In the genomic region with DNA sequence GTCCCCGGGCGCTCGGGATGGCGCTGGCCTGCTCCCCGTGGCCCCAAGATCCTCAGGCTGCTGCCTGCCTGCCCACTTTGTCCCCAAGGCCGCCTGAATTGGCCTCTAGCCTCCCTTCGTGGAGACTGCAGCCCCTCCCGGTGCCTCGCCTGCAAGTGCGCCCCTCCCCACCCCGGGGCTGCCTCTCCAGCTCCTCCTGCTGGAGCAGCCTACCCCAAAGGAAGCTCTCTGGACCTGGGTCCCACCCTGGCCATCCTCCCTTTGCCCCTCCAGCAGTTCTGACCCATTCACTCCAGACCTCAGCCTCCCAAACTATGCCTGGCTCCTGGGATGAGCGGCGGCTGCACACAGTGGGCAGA, we compare ENCODE assay signal across 19 cellular contexts. TPM values are rescaled to one million over a fixed set of nuclear protein-coding genes. Genes with fewer than 3 reads are reported as not detected.
DNase-seq lines count a peak whose midpoint lies in the region; ATAC-seq, FAIRE-seq and TF ChIP-seq lines count a peak whose summit lies in the region.
"Had no signal": no experiment of that assay in that cellular context is flagged by ENCODE, and none has a peak within 500 bp of the region (broad histone marks: within the 10 kb centered on the region; RNA-seq: fewer than 3 reads in every experiment).

No MANE protein-coding gene starts in this region.

- no TSS peak for BruUV-seq in IMR-90 (replicated peaks; lab: Mats Ljungman, UMichigan)
- no TSS peak for BruUV-seq in K562 (replicated peaks; lab: Mats Ljungman, UMichigan)

- H3K56ac ChIP-seq in IMR-90 (ENCODE audit: extremely low read depth, insufficient read depth, low read length): no peak overlapping the region

- H2AK5ac ChIP-seq in IMR-90 (ENCODE audit: low read depth, low read length): no peak overlapping the region

- H3K4me2 ChIP-seq in IMR-90 (ENCODE audit: low read depth, low read length) (no peak overlapping the region), K562 (ENCODE audit: insufficient read depth, low read length) (no peak overlapping the region), osteoblast (ENCODE audit: insufficient read depth, low read length) (no peak overlapping the region)

- no peak overlapping the region for H2BK120ac ChIP-seq in IMR-90 (ENCODE audit: low read depth, low read length)

- in situ Hi-C loops in IMR-90 (cut with MboI; ENCODE audit: low sequenced_read_pairs) (no loop called here), K562 (cut with MboI) (loop anchor here (10.0 kb wide), 1 partner anchor 252 kb away; a partner anchor contains a TSS)

- no peak overlapping the region for H4K8ac ChIP-seq in IMR-90 (ENCODE audit: low read depth in 2 of 2, low read length in 2 of 2)

- intact Hi-C loops in activated CD8-positive, alpha-beta T cell treated with anti-CD3 and anti-CD28 coated beads for 36 hours (cut with micrococcal nuclease): no loop called here
- intact Hi-C loops in IMR-90 (cut with micrococcal nuclease): loop anchor here (2.0 kb wide), 1 partner anchor 248 kb away; a partner anchor contains a TSS
- intact Hi-C loops in K562 (cut with micrococcal nuclease): loop anchor here (2.0 to 5.0 kb wide), 2 partner anchors 138 to 184 kb away; no protein-coding TSS in a partner anchor

- no peaks in the 10 kb centered on the region for H3K36me3 Mint-ChIP-seq in activated CD8-positive, alpha-beta T cell treated with anti-CD3 and anti-CD28 coated beads for 36 hours (ENCODE audit: low read depth)
- no peaks in the 10 kb centered on the region for H3K36me3 Mint-ChIP-seq in activated CD8-positive, alpha-beta T cell treated with anti-CD3 and anti-CD28 coated beads, Interleukin-2, amount 10 ng/mL, durations not matched to agents 7 days and 5 days (ENCODE audit: low read depth)

- H3K79me1 ChIP-seq in IMR-90 (ENCODE audit: low read depth in 1 of 2, low read length in 2 of 2): no peaks in the 10 kb centered on the region

- H2BK20ac ChIP-seq in IMR-90 (ENCODE audit: low read depth, low read length): no peak overlapping the region

- H3K9ac ChIP-seq in IMR-90 (ENCODE audit: low read depth, low read length): no peak overlapping the region
- H3K9ac ChIP-seq in K562 (ENCODE audit: insufficient read depth in 1 of 2, low read depth in 2 of 2, low read length in 2 of 2): no peak overlapping the region

- no peak for TF ChIP-seq RAD21 in IMR-90 (IDR thresholded peaks at IDR 0.05; ENCODE audit: low read length)
- TF ChIP-seq RAD21 in K562 (CRISPR knock-in tag; conservative IDR thresholded peaks at IDR 0.05 in 1 of 2, IDR thresholded peaks at IDR 0.05 in 1 of 2): 0 out of 4 replicates have a peak, but pooled peaks of 1 of the 2 experiments have one; percentile 14

- H3K9me3 Mint-ChIP-seq in activated CD8-positive, alpha-beta T cell treated with anti-CD3 and anti-CD28 coated beads for 36 hours: no peaks in the 10 kb centered on the region
- no peaks in the 10 kb centered on the region for H3K9me3 Mint-ChIP-seq in activated CD8-positive, alpha-beta T cell treated with anti-CD3 and anti-CD28 coated beads, Interleukin-2, amount 10 ng/mL, durations not matched to agents 7 days and 5 days (ENCODE audit: insufficient read depth)
- H3K9me3 Mint-ChIP-seq: central memory CD8-positive, alpha-beta T cell had no signal

- TF ChIP-seq EP300 in K562 (IDR thresholded peaks at IDR 0.05; ENCODE audit: low read length): no peak

- no peak overlapping the region for H3K14ac ChIP-seq in IMR-90 (replicated peaks; ENCODE audit: low read depth, low read length)

- H3K4me1 ChIP-seq in IMR-90 (ENCODE audit: control insufficient read depth, insufficient read depth, low read length): no peaks in the 10 kb centered on the region
- peaks cover 4 to 46% of the 10 kb centered on the region in 2 experiments; a peak in 3 of 5 replicates for H3K4me1 ChIP-seq in K562 (replicated peaks in 1 of 2; ENCODE audit: control insufficient read depth in 2 of 2, insufficient read depth in 2 of 2, low read length in 2 of 2)
- no peaks in the 10 kb centered on the region for H3K4me1 ChIP-seq in osteoblast (ENCODE audit: insufficient read depth, low read length)

- H4K20me1 ChIP-seq in IMR-90 (ENCODE audit: insufficient read depth, low read length): no peaks in the 10 kb centered on the region
- H4K20me1 ChIP-seq in K562 (replicated peaks; ENCODE audit: control insufficient read depth, insufficient read depth, low read length): no peaks in the 10 kb centered on the region
- H4K20me1 ChIP-seq in osteoblast (ENCODE audit: insufficient read depth, low read length): no peaks in the 10 kb centered on the region

- no peak overlapping the region for H3K18ac ChIP-seq in IMR-90 (ENCODE audit: low read depth, low read length)

- no peak overlapping the region for H2AK9ac ChIP-seq in IMR-90 (replicated peaks; ENCODE audit: low read depth, low read length, poor library complexity)

- H3K36me3 ChIP-seq in IMR-90 (ENCODE audit: control insufficient read depth, insufficient read depth, low read length): no peaks in the 10 kb centered on the region
- H3K36me3 ChIP-seq in K562 (ENCODE audit: control insufficient read depth, insufficient read depth, low read length): no peaks in the 10 kb centered on the region
- H3K36me3 ChIP-seq in osteoblast (ENCODE audit: insufficient read depth, low read length): no peaks in the 10 kb centered on the region
- H3K36me3 ChIP-seq: right atrium auricular region had no signal

- no peak for TF ChIP-seq POLR2A in IMR-90 (IDR thresholded peaks at IDR 0.05; ENCODE audit: low read depth, low read length)
- no peak for TF ChIP-seq POLR2A in K562 (conservative IDR thresholded peaks at IDR 0.05)

- H3K27ac Mint-ChIP-seq in activated CD8-positive, alpha-beta T cell treated with anti-CD3 and anti-CD28 coated beads for 36 hours: no peak overlapping the region
- H3K27ac Mint-ChIP-seq in activated CD8-positive, alpha-beta T cell treated with anti-CD3 and anti-CD28 coated beads, Interleukin-2, amount 10 ng/mL, durations not matched to agents 7 days and 5 days: no peak overlapping the region

- H2AFZ ChIP-seq in IMR-90 (replicated peaks; ENCODE audit: low read length, poor library complexity) (no peak overlapping the region), K562 (ENCODE audit: low read depth, low read length) (no peak overlapping the region), osteoblast (ENCODE audit: low read length) (no peak overlapping the region)

- no peak overlapping the region for H3K27ac ChIP-seq in IMR-90 (ENCODE audit: insufficient read depth, low read length)
- no peak overlapping the region for H3K27ac ChIP-seq in K562 (ENCODE audit: extremely low read depth, low read depth, low read length)
- H3K27ac ChIP-seq in osteoblast (ENCODE audit: low read depth, low read length): no peak overlapping the region
- H3K27ac ChIP-seq: right atrium auricular region had no signal

- H3K4me3 ChIP-seq in IMR-90 (ENCODE audit: insufficient read depth, low read depth, low read length) (no peak overlapping the region), K562 (no peak overlapping the region), osteoblast (ENCODE audit: insufficient read depth, low read length) (no peak overlapping the region)
- H3K4me3 ChIP-seq: right atrium auricular region had no signal

- H2BK5ac ChIP-seq in IMR-90 (ENCODE audit: low read depth, low read length, poor library complexity, severe bottlenecking): no peak overlapping the region

- no peak overlapping the region for H4K91ac ChIP-seq in IMR-90 (ENCODE audit: insufficient read depth, low read depth, low read length)

- POLR2A ChIA-PET in activated CD8-positive, alpha-beta T cell treated with anti-CD3 and anti-CD28 coated beads for 36 hours (lab: Charles Lee): interaction anchor here (0.8 kb wide), 1 partner anchor 45 kb away, joined by 3 read pairs; no protein-coding TSS in a partner anchor
- POLR2A ChIA-PET in activated CD8-positive, alpha-beta T cell treated with anti-CD3 and anti-CD28 coated beads, Interleukin-2, amount 10 ng/mL, durations not matched to agents 7 days and 5 days (lab: Charles Lee): no interaction called here
- POLR2A ChIA-PET in IMR-90 (lab: Charles Lee; ENCODE audit: unreplicated experiment): no interaction called here
- POLR2A ChIA-PET in K562 (lab: Yijun Ruan, JAX): no interaction called here

- no peak for ATAC-seq in activated CD8-positive, alpha-beta T cell treated with anti-CD3 and anti-CD28 coated beads for 36 hours
- no peak for ATAC-seq in activated CD8-positive, alpha-beta T cell treated with anti-CD3 and anti-CD28 coated beads, Interleukin-2, amount 10 ng/mL, durations not matched to agents 7 days and 5 days
- ATAC-seq in IMR-90 (ENCODE audit: low read depth) (no peak), K562 (peak; percentile 46; the same call in 2 of the 3 replicates), GM18868 (IDR thresholded peaks at IDR 0.05; ENCODE audit: unreplicated experiment) (no peak), GM21825 (IDR thresholded peaks at IDR 0.05; ENCODE audit: unreplicated experiment) (no peak), GM18520 (IDR thresholded peaks at IDR 0.05; ENCODE audit: unreplicated experiment) (no peak)

- 100% methylated on average over 1 of the region's 13 CpGs; no CpG with 5 or more reads in 1 of the 2 experiments for WGBS in IMR-90 (ENCODE audit: extremely low coverage in 2 of 2, insufficient read length in 1 of 2), 2 experiments
- WGBS in K562 (ENCODE audit: insufficient coverage, low coverage, missing lambda C conversion rate): 51% methylated on average over 9 of the region's 13 CpGs

- H2BK15ac ChIP-seq in IMR-90 (ENCODE audit: low read depth, low read length): no peak overlapping the region

- no peak for FAIRE-seq in K562 (lab: Jason Lieb, UNC)
- FAIRE-seq: frontal cortex, RCC 7860 had no signal

- dilution Hi-C loops in IMR-90 (cut with HindIII; ENCODE audit: low sequenced_read_pairs, unreplicated experiment): no loop called here

- H3K9me3 ChIP-seq in IMR-90 (ENCODE audit: control insufficient read depth, insufficient read depth, low read length): peaks cover 2% of the 10 kb centered on the region; the same call in 1 of the 2 replicates
- no peaks in the 10 kb centered on the region for H3K9me3 ChIP-seq in K562 (replicated peaks; ENCODE audit: control insufficient read depth, insufficient read depth, low read depth, low read length)
- H3K9me3 ChIP-seq in osteoblast (ENCODE audit: low read depth, low read length): no peaks in the 10 kb centered on the region
- H3K9me3 ChIP-seq: right atrium auricular region had no signal

- no peaks in the 10 kb centered on the region for H3K9me1 ChIP-seq in IMR-90 (ENCODE audit: insufficient read depth, low read length)
- H3K9me1 ChIP-seq in K562 (ENCODE audit: control insufficient read depth, insufficient read depth, low read length): no peaks in the 10 kb centered on the region

- no peak overlapping the region for H3K4me3 Mint-ChIP-seq in activated CD8-positive, alpha-beta T cell treated with anti-CD3 and anti-CD28 coated beads for 36 hours
- no peak overlapping the region for H3K4me3 Mint-ChIP-seq in activated CD8-positive, alpha-beta T cell treated with anti-CD3 and anti-CD28 coated beads, Interleukin-2, amount 10 ng/mL, durations not matched to agents 7 days and 5 days
- H3K4me3 Mint-ChIP-seq: central memory CD8-positive, alpha-beta T cell had no signal

- no peak for TF ChIP-seq CTCF in activated CD8-positive, alpha-beta T cell treated with anti-CD3 and anti-CD28 coated beads for 36 hours (IDR thresholded peaks at IDR 0.05)
- TF ChIP-seq CTCF in IMR-90 (conservative IDR thresholded peaks at IDR 0.05; ENCODE audit: low read depth, low read length) (0 out of 2 replicates have a peak, but pooled peaks have one; percentile 11), K562 (IDR thresholded peaks at IDR 0.05 in 2 of 3, conservative IDR thresholded peaks at IDR 0.05 in 1 of 3; ENCODE audit: insufficient read depth in 2 of 3, low read depth in 1 of 3, low read length in 3 of 3) (peak in 2 of 3 experiments; percentile 19 to 26; a peak in 2 of 6 replicates), osteoblast (IDR thresholded peaks at IDR 0.05; ENCODE audit: extremely low read depth, low read depth, low read length) (no peak)

- H3K79me2 ChIP-seq in K562 (ENCODE audit: control insufficient read depth, insufficient read depth, low read length): no peaks in the 10 kb centered on the region
- H3K79me2 ChIP-seq in osteoblast (ENCODE audit: insufficient read depth, low read length): no peaks in the 10 kb centered on the region

- H4K5ac ChIP-seq in IMR-90 (ENCODE audit: low read depth, low read length): no peak overlapping the region

- CTCF ChIA-PET in activated CD8-positive, alpha-beta T cell treated with anti-CD3 and anti-CD28 coated beads for 36 hours (lab: Charles Lee): no interaction called here
- CTCF ChIA-PET in activated CD8-positive, alpha-beta T cell treated with anti-CD3 and anti-CD28 coated beads, Interleukin-2, amount 10 ng/mL, durations not matched to agents 7 days and 5 days (lab: Charles Lee): no interaction called here
- CTCF ChIA-PET in IMR-90 (lab: Yijun Ruan, JAX): no interaction called here
- CTCF ChIA-PET in K562 (lab: Yijun Ruan, JAX; ENCODE audit: low intra/inter-chr PET ratio): interaction anchor here (0.7 kb wide), 1 partner anchor 183 kb away, joined by 3 read pairs; no protein-coding TSS in a partner anchor

- H3K27me3 ChIP-seq in IMR-90 (ENCODE audit: control insufficient read depth, insufficient read depth, low read length) (no peaks in the 10 kb centered on the region; the same call in 1 of the 2 replicates), K562 (ENCODE audit: control insufficient read depth in 2 of 2, insufficient read depth in 2 of 2, low read length in 2 of 2) (no peaks in the 10 kb centered on the region), osteoblast (ENCODE audit: insufficient read depth, low read length) (no peaks in the 10 kb centered on the region)
- H3K27me3 ChIP-seq: right atrium auricular region had no signal

- H3K4me1 Mint-ChIP-seq in activated CD8-positive, alpha-beta T cell treated with anti-CD3 and anti-CD28 coated beads for 36 hours (ENCODE audit: low read depth): peaks cover 2% of the 10 kb centered on the region
- H3K4me1 Mint-ChIP-seq in activated CD8-positive, alpha-beta T cell treated with anti-CD3 and anti-CD28 coated beads, Interleukin-2, amount 10 ng/mL, durations not matched to agents 7 days and 5 days (ENCODE audit: low read depth): peaks cover 22% of the 10 kb centered on the region
- H3K4me1 Mint-ChIP-seq: central memory CD8-positive, alpha-beta T cell had no signal

- H3K4ac ChIP-seq in IMR-90 (ENCODE audit: low read depth, low read length): no peak overlapping the region

- H3K27me3 Mint-ChIP-seq in activated CD8-positive, alpha-beta T cell treated with anti-CD3 and anti-CD28 coated beads for 36 hours: no peaks in the 10 kb centered on the region
- no peaks in the 10 kb centered on the region for H3K27me3 Mint-ChIP-seq in activated CD8-positive, alpha-beta T cell treated with anti-CD3 and anti-CD28 coated beads, Interleukin-2, amount 10 ng/mL, durations not matched to agents 7 days and 5 days (ENCODE audit: low read depth)
- H3K27me3 Mint-ChIP-seq: central memory CD8-positive, alpha-beta T cell had no signal

- H3K23ac ChIP-seq in IMR-90 (ENCODE audit: low read depth, low read length): no peak overlapping the region

- DNase-seq in activated CD8-positive, alpha-beta T cell treated with anti-CD3 and anti-CD28 coated beads for 36 hours: peak; percentile 0
- DNase-seq in activated CD8-positive, alpha-beta T cell treated with anti-CD3 and anti-CD28 coated beads, Interleukin-2, amount 10 ng/mL, durations not matched to agents 7 days and 5 days: no peak
- DNase-seq in IMR-90 (no peak), K562 (ENCODE audit: extremely low read depth in 1 of 4, low spot score in 3 of 4) (no peak), osteoblast (ENCODE audit: insufficient read length, low spot score, missing footprints) (peak; percentile 62)
- DNase-seq: NCI-H1436; NCI-H446 treated with DMSO at 0.1 percent for 48 hours; stimulated activated CD4-positive, alpha-beta T cell treated with anti-CD3 and anti-CD28 coated beads, Interleukin-2, amount 100 ng/mL, for 48 hours; stimulated activated CD8-positive, alpha-beta memory T cell treated with anti-CD3 and anti-CD28 coated beads, Interleukin-4, amount 100 ng/mL, for 48 hours; T-helper 1 cell had no signal

RNA-seq across cellular contexts. Expression of a gene that starts 6.2 kb away (rescaled TPM):
- total RNA-seq in activated CD8-positive, alpha-beta T cell treated with anti-CD3 and anti-CD28 coated beads for 36 hours: under 1 TPM; 0.11 to 0.27 TPM
- under 1 TPM; 0.10 to 0.13 TPM for total RNA-seq in activated CD8-positive, alpha-beta T cell treated with anti-CD3 and anti-CD28 coated beads, Interleukin-2, amount 10 ng/mL, durations not matched to agents 7 days and 5 days
- total RNA-seq in IMR-90 (2012; rRNA removed): 1.4 and 2.0 TPM in 2 replicates
- 2.0 and 2.6 TPM in 2 replicates for polyA plus RNA-seq in IMR-90 (2012; rRNA removed)
- 3.2 and 3.7 TPM in 2 replicates for polyA plus RNA-seq in IMR-90 (2012; cell fraction: cytosol; rRNA removed)
- 2.9 and 9.5 TPM in 2 replicates for polyA plus RNA-seq in IMR-90 (2012; cell fraction: nucleus; rRNA removed; ENCODE audit: low replicate concordance)
- total RNA-seq in K562 (2011; cell fraction: chromatin; rRNA removed; ENCODE audit: low replicate concordance): 0.30 TPM in 1 of 2 replicates, not detected in the other
- total RNA-seq in K562 (2011; cell fraction: nucleolus; rRNA removed): 0.26 and 0.33 TPM in 2 replicates
- 0.07 TPM in 1 of 2 replicates, not detected in the other for total RNA-seq in K562 (2011; cell fraction: nucleoplasm; rRNA removed)
- total RNA-seq in K562 (2014; rRNA removed): 0.04 and 0.09 TPM in 2 replicates
- not detected in 2 replicates for total RNA-seq in K562 (2014; rRNA removed; fragmentation: Illumina TruSeq; extraction: Trizol)
- 0.04 TPM in 2 replicates for total RNA-seq in K562 (2015; rRNA removed; fragmentation: Illumina TruSeq; extraction: Trizol)
- total RNA-seq in K562 (2021): 0.04 and 0.09 TPM in 2 replicates
- 0.04 and 0.07 TPM in 2 replicates for polyA plus RNA-seq in K562 (2011; rRNA removed)
- polyA plus RNA-seq in K562 (2011; cell fraction: cytosol; rRNA removed): 0.13 and 0.30 TPM in 2 replicates
- polyA plus RNA-seq in K562 (2011; cell fraction: nucleus; rRNA removed): 0.28 and 0.55 TPM in 2 replicates
- 0.06 and 0.10 TPM in 2 replicates for polyA plus RNA-seq in K562 (2012)
- 0.03 and 0.08 TPM in 2 replicates for polyA plus RNA-seq in K562 (2014; fragmentation: Illumina TruSeq; extraction: Trizol)
- polyA plus RNA-seq in K562 (2014; fragmentation: Nextera tagmentation; extraction: Ambion mirVana): not detected
- 0.05 TPM in 1 of 2 replicates, not detected in the other for polyA plus RNA-seq in K562 (2014; rRNA removed)
- polyA minus RNA-seq in K562 (2011; rRNA and poly(A)+ RNA removed): not detected in 2 replicates
- polyA minus RNA-seq in K562 (2011; cell fraction: cytosol; rRNA and poly(A)+ RNA removed): not detected in 2 replicates
- 0.44 and 0.94 TPM in 2 replicates for polyA minus RNA-seq in K562 (2011; cell fraction: nucleus; rRNA and poly(A)+ RNA removed)
- 1.8 and 9.8 TPM in 2 replicates for total RNA-seq in osteoblast

RNA-seq across cellular contexts. Expression of a gene that starts 32.1 kb away (rescaled TPM):
- not detected for total RNA-seq in activated CD8-positive, alpha-beta T cell treated with anti-CD3 and anti-CD28 coated beads for 36 hours
- not detected for total RNA-seq in activated CD8-positive, alpha-beta T cell treated with anti-CD3 and anti-CD28 coated beads, Interleukin-2, amount 10 ng/mL, durations not matched to agents 7 days and 5 days
- total RNA-seq in IMR-90 (2012; rRNA removed): under 0.01 TPM in 1 of 2 replicates, not detected in the other
- 0.03 TPM in 2 replicates for polyA plus RNA-seq in IMR-90 (2012; rRNA removed)
- polyA plus RNA-seq in IMR-90 (2012; cell fraction: cytosol; rRNA removed): 0.02 and 0.08 TPM in 2 replicates
- polyA plus RNA-seq in IMR-90 (2012; cell fraction: nucleus; rRNA removed; ENCODE audit: low replicate concordance): 0.06 and 0.14 TPM in 2 replicates
- 0.21 TPM in 1 of 2 replicates, not detected in the other for total RNA-seq in K562 (2011; cell fraction: chromatin; rRNA removed; ENCODE audit: low replicate concordance)
- 0.53 and 0.67 TPM in 2 replicates for total RNA-seq in K562 (2011; cell fraction: nucleolus; rRNA removed)
- 0.07 TPM in 1 of 2 replicates, not detected in the other for total RNA-seq in K562 (2011; cell fraction: nucleoplasm; rRNA removed)
- not detected in 2 replicates for total RNA-seq in K562 (2014; rRNA removed)
- total RNA-seq in K562 (2014; rRNA removed; fragmentation: Illumina TruSeq; extraction: Trizol): not detected in 2 replicates
- total RNA-seq in K562 (2015; rRNA removed; fragmentation: Illumina TruSeq; extraction: Trizol): not detected in 2 replicates
- total RNA-seq in K562 (2021): 0.04 TPM in 1 of 2 replicates, not detected in the other
- polyA plus RNA-seq in K562 (2011; rRNA removed): 0.03 TPM in 1 of 2 replicates, not detected in the other
- 0.09 TPM in 1 of 2 replicates, not detected in the other for polyA plus RNA-seq in K562 (2011; cell fraction: cytosol; rRNA removed)
- 0.07 and 0.09 TPM in 2 replicates for polyA plus RNA-seq in K562 (2011; cell fraction: nucleus; rRNA removed)
- 0.03 and 0.06 TPM in 2 replicates for polyA plus RNA-seq in K562 (2012)
- not detected in 2 replicates for polyA plus RNA-seq in K562 (2014; fragmentation: Illumina TruSeq; extraction: Trizol)
- not detected for polyA plus RNA-seq in K562 (2014; fragmentation: Nextera tagmentation; extraction: Ambion mirVana)
- polyA plus RNA-seq in K562 (2014; rRNA removed): not detected in 2 replicates
- not detected in 2 replicates for polyA minus RNA-seq in K562 (2011; rRNA and poly(A)+ RNA removed)
- polyA minus RNA-seq in K562 (2011; cell fraction: cytosol; rRNA and poly(A)+ RNA removed): not detected in 2 replicates
- 0.11 and 0.13 TPM in 2 replicates for polyA minus RNA-seq in K562 (2011; cell fraction: nucleus; rRNA and poly(A)+ RNA removed)
- total RNA-seq in osteoblast: under 0.01 TPM in 2 replicates
- total RNA-seq: A673 had no signal
- polyA plus RNA-seq: neural cell had no signal

RNA-seq across cellular contexts. Expression of a gene that starts 45.5 kb away (rescaled TPM):
- 10 to 100 TPM; 77.9 to 93.2 TPM for total RNA-seq in activated CD8-positive, alpha-beta T cell treated with anti-CD3 and anti-CD28 coated beads for 36 hours
- total RNA-seq in activated CD8-positive, alpha-beta T cell treated with anti-CD3 and anti-CD28 coated beads, Interleukin-2, amount 10 ng/mL, durations not matched to agents 7 days and 5 days: 10 to 100 TPM; 34.1 to 40.4 TPM
- 8.6 and 12.2 TPM in 2 replicates for total RNA-seq in IMR-90 (2012; rRNA removed)
- 10.5 and 11.5 TPM in 2 replicates for polyA plus RNA-seq in IMR-90 (2012; rRNA removed)
- polyA plus RNA-seq in IMR-90 (2012; cell fraction: cytosol; rRNA removed): 6.0 and 9.5 TPM in 2 replicates
- polyA plus RNA-seq in IMR-90 (2012; cell fraction: nucleus; rRNA removed; ENCODE audit: low replicate concordance): 17.5 and 22.5 TPM in 2 replicates
- 81.0 and 87.4 TPM in 2 replicates for total RNA-seq in K562 (2011; cell fraction: chromatin; rRNA removed; ENCODE audit: low replicate concordance)
- 56.5 and 64.7 TPM in 2 replicates for total RNA-seq in K562 (2011; cell fraction: nucleolus; rRNA removed)
- total RNA-seq in K562 (2011; cell fraction: nucleoplasm; rRNA removed): 82.6 and 125 TPM in 2 replicates
- 22.3 and 32.0 TPM in 2 replicates for total RNA-seq in K562 (2014; rRNA removed)
- 18.7 and 21.1 TPM in 2 replicates for total RNA-seq in K562 (2014; rRNA removed; fragmentation: Illumina TruSeq; extraction: Trizol)
- 18.6 TPM in 2 replicates for total RNA-seq in K562 (2015; rRNA removed; fragmentation: Illumina TruSeq; extraction: Trizol)
- 32.2 and 38.2 TPM in 2 replicates for total RNA-seq in K562 (2021)
- polyA plus RNA-seq in K562 (2011; rRNA removed): 15.6 and 17.1 TPM in 2 replicates
- 14.7 and 24.8 TPM in 2 replicates for polyA plus RNA-seq in K562 (2011; cell fraction: cytosol; rRNA removed)
- 41.4 and 66.7 TPM in 2 replicates for polyA plus RNA-seq in K562 (2011; cell fraction: nucleus; rRNA removed)
- 22.6 and 23.3 TPM in 2 replicates for polyA plus RNA-seq in K562 (2012)
- 20.8 and 26.7 TPM in 2 replicates for polyA plus RNA-seq in K562 (2014; fragmentation: Illumina TruSeq; extraction: Trizol)
- 1 to 10 TPM; 2.6 to 4.1 TPM for polyA plus RNA-seq in K562 (2014; fragmentation: Nextera tagmentation; extraction: Ambion mirVana)
- polyA plus RNA-seq in K562 (2014; rRNA removed): 23.9 and 27.4 TPM in 2 replicates
- polyA minus RNA-seq in K562 (2011; rRNA and poly(A)+ RNA removed): 15.6 and 16.8 TPM in 2 replicates
- polyA minus RNA-seq in K562 (2011; cell fraction: cytosol; rRNA and poly(A)+ RNA removed): 15.5 and 16.5 TPM in 2 replicates
- polyA minus RNA-seq in K562 (2011; cell fraction: nucleus; rRNA and poly(A)+ RNA removed): 26.5 and 33.8 TPM in 2 replicates
- 11.6 and 12.4 TPM in 2 replicates for total RNA-seq in osteoblast

RNA-seq across cellular contexts. Expression of a gene that starts 52.5 kb away (rescaled TPM):
- 1 to 10 TPM in 1 of 2 experiments, under 1 TPM in 1; 0.99 to 1.0 TPM for total RNA-seq in activated CD8-positive, alpha-beta T cell treated with anti-CD3 and anti-CD28 coated beads for 36 hours
- under 1 TPM; 0.37 to 0.50 TPM for total RNA-seq in activated CD8-positive, alpha-beta T cell treated with anti-CD3 and anti-CD28 coated beads, Interleukin-2, amount 10 ng/mL, durations not matched to agents 7 days and 5 days
- total RNA-seq in IMR-90 (2012; rRNA removed) (0.56 and 1.3 TPM in 2 replicates), K562 (2014; rRNA removed) (4.1 and 5.8 TPM in 2 replicates), K562 (2014; rRNA removed; fragmentation: Illumina TruSeq; extraction: Trizol) (2.5 and 3.7 TPM in 2 replicates), K562 (2015; rRNA removed; fragmentation: Illumina TruSeq; extraction: Trizol) (1.0 and 1.1 TPM in 2 replicates), K562 (2021) (6.5 and 6.7 TPM in 2 replicates), osteoblast (0.88 and 1.8 TPM in 2 replicates)
- polyA plus RNA-seq in IMR-90 (2012; rRNA removed) (3.5 and 3.8 TPM in 2 replicates), K562 (2011; rRNA removed) (2.5 and 3.1 TPM in 2 replicates), K562 (2014; fragmentation: Illumina TruSeq; extraction: Trizol) (5.2 and 5.4 TPM in 2 replicates), K562 (2014; fragmentation: Nextera tagmentation; extraction: Ambion mirVana) (1 to 10 TPM in 1 of 2 experiments, under 1 TPM in 1; 0.55 to 1.1 TPM), K562 (2014; rRNA removed) (7.1 and 8.2 TPM in 2 replicates)
- 1.3 and 5.0 TPM in 2 replicates for polyA plus RNA-seq in IMR-90 (2012; cell fraction: cytosol; rRNA removed)
- polyA plus RNA-seq in IMR-90 (2012; cell fraction: nucleus; rRNA removed; ENCODE audit: low replicate concordance): 6.8 and 8.6 TPM in 2 replicates
- 6.9 and 19.3 TPM in 2 replicates for total RNA-seq in K562 (2011; cell fraction: chromatin; rRNA removed; ENCODE audit: low replicate concordance)
- total RNA-seq in K562 (2011; cell fraction: nucleolus; rRNA removed): 14.7 and 17.0 TPM in 2 replicates
- total RNA-seq in K562 (2011; cell fraction: nucleoplasm; rRNA removed): 9.9 and 10.2 TPM in 2 replicates
- polyA plus RNA-seq in K562 (2011; cell fraction: cytosol; rRNA removed): 2.4 and 5.0 TPM in 2 replicates
- 7.7 and 15.1 TPM in 2 replicates for polyA plus RNA-seq in K562 (2011; cell fraction: nucleus; rRNA removed)
- polyA plus RNA-seq in K562 (2012): 2.7 and 20.8 TPM in 2 replicates
- polyA minus RNA-seq in K562 (2011; rRNA and poly(A)+ RNA removed): 0.18 and 0.35 TPM in 2 replicates
- 1.0 TPM in 1 of 2 replicates, not detected in the other for polyA minus RNA-seq in K562 (2011; cell fraction: cytosol; rRNA and poly(A)+ RNA removed)
- 1.9 and 3.0 TPM in 2 replicates for polyA minus RNA-seq in K562 (2011; cell fraction: nucleus; rRNA and poly(A)+ RNA removed)
- polyA plus RNA-seq: neural cell had no signal

Comparison
In these comparisons a context has a peak if more than half of its experiments do, and no peak if none do; other contexts are left out.
1. DNase-seq: peak in activated CD8-positive, alpha-beta T cell treated with anti-CD3 and anti-CD28 coated beads for 36 hours (single experiment) and osteoblast (single experiment); none in activated CD8-positive, alpha-beta T cell treated with anti-CD3 and anti-CD28 coated beads, Interleukin-2, amount 10 ng/mL, durations not matched to agents 7 days and 5 days (single experiment), IMR-90 (single experiment) and K562 (0 of 4).
2. CTCF ChIP-seq: peak in IMR-90 (single experiment) and K562 (2 of 3); none in activated CD8-positive, alpha-beta T cell treated with anti-CD3 and anti-CD28 coated beads for 36 hours (single experiment) and osteoblast (single experiment).